ENCODE assay signal across 2 cellular contexts in the genomic region with DNA sequence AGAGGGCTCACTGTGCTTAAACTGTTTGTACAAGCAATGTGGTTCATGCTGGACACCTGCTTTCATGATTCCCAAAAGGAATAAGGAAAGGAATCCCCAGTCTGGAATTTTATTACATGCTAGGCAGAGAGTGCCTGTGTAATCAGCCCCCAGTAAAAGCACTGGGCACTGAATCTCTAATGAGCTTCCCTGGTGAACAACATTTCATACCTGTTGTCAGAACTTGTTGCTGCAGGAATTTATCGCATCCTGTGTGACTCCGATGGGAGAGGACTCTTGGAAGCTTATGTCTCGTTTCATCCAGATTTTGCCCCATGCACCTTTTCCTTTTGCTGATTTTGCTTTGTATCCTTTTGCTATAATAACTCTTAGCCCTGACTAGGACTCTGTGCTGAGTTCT.
TF ChIP-seq lines count a peak whose summit lies in the region.

No MANE protein-coding gene starts in this region.

TF ChIP-seq in SK-N-SH, 30 proteins besides CTCF, POLR2A, EP300 and RAD21 (continued from another document):
- TF ChIP-seq MAX (IDR thresholded peaks at IDR 0.05; ENCODE audit: low read depth) (no peak), NRF1 (IDR thresholded peaks at IDR 0.05; ENCODE audit: low read depth, low read length) (no peak), ELF1 (IDR thresholded peaks at IDR 0.05) (no peak)

TF ChIP-seq in SK-N-SH treated with all-trans-retinoic acid at 6 μM for 48 hours, 23 proteins besides CTCF, POLR2A, EP300 and RAD21 (continued from another document):
- TF ChIP-seq, protein P1, sequence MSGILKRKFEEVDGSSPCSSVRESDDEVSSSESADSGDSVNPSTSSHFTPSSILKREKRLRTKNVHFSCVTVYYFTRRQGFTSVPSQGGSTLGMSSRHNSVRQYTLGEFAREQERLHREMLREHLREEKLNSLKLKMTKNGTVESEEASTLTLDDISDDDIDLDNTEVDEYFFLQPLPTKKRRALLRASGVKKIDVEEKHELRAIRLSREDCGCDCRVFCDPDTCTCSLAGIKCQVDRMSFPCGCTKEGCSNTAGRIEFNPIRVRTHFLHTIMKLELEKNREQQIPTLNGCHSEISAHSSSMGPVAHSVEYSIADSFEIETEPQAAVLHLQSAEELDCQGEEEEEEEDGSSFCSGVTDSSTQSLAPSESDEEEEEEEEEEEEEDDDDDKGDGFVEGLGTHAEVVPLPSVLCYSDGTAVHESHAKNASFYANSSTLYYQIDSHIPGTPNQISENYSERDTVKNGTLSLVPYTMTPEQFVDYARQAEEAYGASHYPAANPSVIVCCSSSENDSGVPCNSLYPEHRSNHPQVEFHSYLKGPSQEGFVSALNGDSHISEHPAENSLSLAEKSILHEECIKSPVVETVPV (CRISPR knock-in tag; IDR thresholded peaks at IDR 0.05): no peak
- TF ChIP-seq RARB (CRISPR knock-in tag; IDR thresholded peaks at IDR 0.05): no peak
- TF ChIP-seq ARNTL (CRISPR knock-in tag; IDR thresholded peaks at IDR 0.05; ENCODE audit: borderline replicate concordance, low read depth): no peak
- no peak for TF ChIP-seq SNAI2 (CRISPR knock-in tag; IDR thresholded peaks at IDR 0.05)
- TF ChIP-seq ZNF8 (CRISPR knock-in tag; IDR thresholded peaks at IDR 0.05): no peak
- no peak for TF ChIP-seq BACH2 (CRISPR knock-in tag; IDR thresholded peaks at IDR 0.05; ENCODE audit: borderline replicate concordance)
- no peak for TF ChIP-seq GLIS3 (CRISPR knock-in tag; IDR thresholded peaks at IDR 0.05)
- TF ChIP-seq CSDC2 (CRISPR knock-in tag; IDR thresholded peaks at IDR 0.05): no peak
- TF ChIP-seq ZFP30 (CRISPR knock-in tag; IDR thresholded peaks at IDR 0.05): no peak
